1 cellular context compared by ENCODE assay signal in the genomic region with DNA sequence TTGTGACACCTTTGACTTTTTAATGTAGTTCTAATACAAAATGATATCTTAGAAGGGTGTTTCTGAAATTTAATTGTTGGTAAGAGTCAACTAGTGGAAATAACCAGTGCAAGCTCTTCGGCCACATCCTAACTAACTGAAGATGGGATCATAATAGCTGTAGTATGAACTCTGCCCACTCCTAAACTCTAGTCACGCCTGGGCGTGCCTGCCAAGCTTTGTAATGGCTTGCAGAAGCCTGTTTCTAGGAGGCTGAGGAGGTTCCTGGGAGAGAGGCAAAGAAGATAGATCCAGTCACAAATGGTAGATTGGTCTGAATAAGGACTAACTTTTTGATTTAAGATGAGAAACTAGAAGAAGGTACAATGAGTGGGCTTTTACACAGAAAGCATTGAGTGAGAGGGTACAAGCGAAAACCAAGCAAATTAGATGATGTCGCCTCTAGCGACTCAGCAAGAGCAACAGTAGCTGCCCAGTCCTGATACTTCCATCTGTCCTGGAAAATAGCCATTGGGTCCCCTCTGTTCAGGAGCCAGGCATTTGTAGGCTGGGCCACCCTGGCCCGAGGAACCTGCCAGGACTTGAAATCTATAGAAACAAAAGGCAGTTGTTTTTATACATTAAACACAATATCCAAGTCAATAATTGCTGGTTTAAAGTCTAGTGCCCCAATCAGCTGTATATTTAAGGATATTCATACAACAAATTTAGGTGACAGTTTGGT.
TF ChIP-seq lines count a peak whose summit lies in the region.

No MANE protein-coding gene starts in this region.

TF ChIP-seq in WTC11, 78 proteins besides CTCF, POLR2A, EP300 and RAD21 (continued from another document):
- TF ChIP-seq, protein P1, sequence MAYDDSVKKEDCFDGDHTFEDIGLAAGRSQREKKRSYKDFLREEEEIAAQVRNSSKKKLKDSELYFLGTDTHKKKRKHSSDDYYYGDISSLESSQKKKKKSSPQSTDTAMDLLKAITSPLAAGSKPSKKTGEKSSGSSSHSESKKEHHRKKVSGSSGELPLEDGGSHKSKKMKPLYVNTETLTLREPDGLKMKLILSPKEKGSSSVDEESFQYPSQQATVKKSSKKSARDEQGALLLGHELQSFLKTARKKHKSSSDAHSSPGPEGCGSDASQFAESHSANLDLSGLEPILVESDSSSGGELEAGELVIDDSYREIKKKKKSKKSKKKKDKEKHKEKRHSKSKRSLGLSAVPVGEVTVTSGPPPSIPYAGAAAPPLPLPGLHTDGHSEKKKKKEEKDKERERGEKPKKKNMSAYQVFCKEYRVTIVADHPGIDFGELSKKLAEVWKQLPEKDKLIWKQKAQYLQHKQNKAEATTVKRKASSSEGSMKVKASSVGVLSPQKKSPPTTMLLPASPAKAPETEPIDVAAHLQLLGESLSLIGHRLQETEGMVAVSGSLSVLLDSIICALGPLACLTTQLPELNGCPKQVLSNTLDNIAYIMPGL (CRISPR knock-in tag; IDR thresholded peaks at IDR 0.05) = no peak
- TF ChIP-seq OVOL2 (CRISPR knock-in tag; IDR thresholded peaks at IDR 0.05; ENCODE audit: borderline replicate concordance) = no peak
